Comparison of ENCODE assay signal across 10 cellular contexts in genomic region chr1:36481771-36482723, GRCh38. TPM values are rescaled to one million over a fixed set of nuclear protein-coding genes. Genes with fewer than 3 reads are reported as not detected.
DNase-seq lines count a peak whose midpoint lies in the region; ATAC-seq and TF ChIP-seq lines count a peak whose summit lies in the region.
"Had no signal": no experiment of that assay in that cellular context is flagged by ENCODE, and none has a peak within 500 bp of the region (broad histone marks: within the 10 kb centered on the region; RNA-seq: fewer than 3 reads in every experiment).

No MANE protein-coding gene starts in this region.

- peak overlapping the region; percentile 57 for H4K91ac ChIP-seq in neuronal stem cell (ENCODE audit: low read depth, low read length, poor library complexity)

- H3K9me3 ChIP-seq in Caco-2 (no peaks in the 10 kb centered on the region), Panc1 (ENCODE audit: control insufficient read depth, insufficient read depth, low read depth, low read length) (no peaks in the 10 kb centered on the region), fibroblast of lung (ENCODE audit: control insufficient read depth, insufficient read depth, low read depth, low read length) (no peaks in the 10 kb centered on the region), neuronal stem cell (replicated peaks in 1 of 2; ENCODE audit: control insufficient read depth in 2 of 2, insufficient read depth in 1 of 2, low read depth in 1 of 2, low read length in 2 of 2) (no peaks in the 10 kb centered on the region)

- POLR2A ChIA-PET in Caco-2 (lab: Charles Lee) (no interaction called here), Panc1 (lab: Charles Lee) (interaction anchor here (0.7 kb wide), 1 partner anchor 12 kb away, joined by 5 read pairs; no protein-coding TSS in a partner anchor)

- ATAC-seq in Panc1 (peak; percentile 66), HG02571 (IDR thresholded peaks at IDR 0.05; ENCODE audit: unreplicated experiment) (no peak), GM21360 (IDR thresholded peaks at IDR 0.05; ENCODE audit: unreplicated experiment) (no peak), GM19023 (IDR thresholded peaks at IDR 0.05; ENCODE audit: unreplicated experiment) (no peak)
- ATAC-seq: left colon had no signal

- no peak overlapping the region for H2BK12ac ChIP-seq in neuronal stem cell (ENCODE audit: low read length)

- H2AK5ac ChIP-seq in neuronal stem cell (ENCODE audit: low read depth, low read length): no peak overlapping the region

- in situ Hi-C loops in Panc1 (cut with HindIII; ENCODE audit: low pct_unique_long_range_greater_than_20kb, low sequenced_read_pairs): no loop called here

- CTCF ChIA-PET in Caco-2 (lab: Charles Lee): interaction anchor here (0.6 to 0.8 kb wide), 2 partner anchors 31 to 397 kb away, joined by 3 read pairs; partner anchors contain the start of gene OSCP1
- CTCF ChIA-PET in Panc1 (lab: Charles Lee): no interaction called here

- H3K4me1 Mint-ChIP-seq in Caco-2 (ENCODE audit: low read depth, unreplicated experiment): peaks cover 10% of the 10 kb centered on the region

- no TSS peak for BruUV-seq in Caco-2 (replicated peaks; lab: Mats Ljungman, UMichigan)
- no TSS peak for BruUV-seq in Panc1 (replicated peaks; lab: Mats Ljungman, UMichigan)

- intact Hi-C loops in Caco-2 (cut with micrococcal nuclease; ENCODE audit: unreplicated experiment) (no loop called here), Panc1 (cut with micrococcal nuclease; ENCODE audit: unreplicated experiment) (no loop called here)

- H3K4me2 ChIP-seq in fibroblast of lung (ENCODE audit: extremely low read depth, insufficient read depth, low read length) (peak overlapping the region; percentile 5), neuronal stem cell (ENCODE audit: insufficient read depth, low read length, poor library complexity, severe bottlenecking) (no peak overlapping the region)

- peak overlapping the region; percentile 93 for H3K18ac ChIP-seq in neuronal stem cell (ENCODE audit: low read length)

- H2AFZ ChIP-seq in fibroblast of lung (ENCODE audit: low read length): no peak overlapping the region
- H2AFZ ChIP-seq in neuronal stem cell (ENCODE audit: low read length): peak overlapping the region; percentile 80

- peak overlapping the region; percentile 49 for H3K4me3 Mint-ChIP-seq in Caco-2 (ENCODE audit: unreplicated experiment)

- TF ChIP-seq CTCF in Caco-2 (IDR thresholded peaks at IDR 0.05; ENCODE audit: insufficient read depth in 1 of 2, low read depth in 1 of 2, low read length in 1 of 2, severe bottlenecking in 1 of 2, unreplicated experiment in 1 of 2) (no peak), Panc1 (IDR thresholded peaks at IDR 0.05) (no peak), fibroblast of lung (conservative IDR thresholded peaks at IDR 0.05 in 1 of 2, IDR thresholded peaks at IDR 0.05 in 1 of 2; ENCODE audit: low read depth in 1 of 2, low read length in 2 of 2) (no peak)

- no peak overlapping the region for H4K8ac ChIP-seq in neuronal stem cell (ENCODE audit: low read depth, low read length)

- H3K27ac ChIP-seq in Panc1 (ENCODE audit: low read length) (no peak overlapping the region), fibroblast of lung (ENCODE audit: insufficient read depth, low read length) (no peak overlapping the region), neuronal stem cell (replicated peaks; ENCODE audit: low read length) (no peak overlapping the region)

- H3K23ac ChIP-seq in neuronal stem cell (ENCODE audit: low read depth, low read length, poor library complexity): peak overlapping the region; percentile 12

- no peak overlapping the region for H3K14ac ChIP-seq in neuronal stem cell (ENCODE audit: low read length)

- H3K36me3 Mint-ChIP-seq in Caco-2 (ENCODE audit: insufficient read depth, unreplicated experiment): peaks cover 4% of the 10 kb centered on the region

- H3K4me1 ChIP-seq in Caco-2: peaks cover 15% of the 10 kb centered on the region
- no peaks in the 10 kb centered on the region for H3K4me1 ChIP-seq in Panc1 (ENCODE audit: control insufficient read depth, insufficient read depth, low read length)
- no peaks in the 10 kb centered on the region for H3K4me1 ChIP-seq in fibroblast of lung (ENCODE audit: control insufficient read depth, extremely low read depth, insufficient read depth, low read length)
- peaks cover 5 to 14% of the 10 kb centered on the region in 2 donors for H3K4me1 ChIP-seq in neuronal stem cell (ENCODE audit: control insufficient read depth in 2 of 2, insufficient read depth in 1 of 2, low read depth in 1 of 2, low read length in 2 of 2)

- DNase-seq in Caco-2 (no peak), Panc1 (ENCODE audit: low read depth, low spot score) (no peak), fibroblast of lung (ENCODE audit: low read depth in 2 of 2) (no peak), neuronal stem cell (ENCODE audit: low spot score) (no peak), NCI-H1092 (lab: John Stamatoyannopoulos, UW) (no peak)
- DNase-seq: left colon had no signal

- no peak overlapping the region for H2BK5ac ChIP-seq in neuronal stem cell (ENCODE audit: low read length)

- H3K4me3 ChIP-seq in Caco-2 (ENCODE audit: low read depth, low read length) (no peak overlapping the region), Panc1 (ENCODE audit: low read depth in 2 of 2, low read length in 2 of 2) (no peak overlapping the region), fibroblast of lung (replicated peaks in 1 of 4; ENCODE audit: control extremely low read depth in 1 of 4, insufficient read depth in 1 of 4, low read depth in 3 of 4, low read length in 4 of 4) (no peak overlapping the region), neuronal stem cell (ENCODE audit: low read length in 2 of 2) (no peak overlapping the region)

- H3K9ac ChIP-seq in fibroblast of lung (ENCODE audit: insufficient read depth, low read length) (no peak overlapping the region), neuronal stem cell (ENCODE audit: low read depth, low read length, poor library complexity) (no peak overlapping the region)

- H3K79me1 ChIP-seq in neuronal stem cell (ENCODE audit: low read depth, low read length): no peaks in the 10 kb centered on the region

- H3K27me3 ChIP-seq in Caco-2 (replicated peaks; ENCODE audit: control insufficient read depth, insufficient read depth, low read length): no peaks in the 10 kb centered on the region
- H3K27me3 ChIP-seq in Panc1 (ENCODE audit: control insufficient read depth, insufficient read depth, low read length): no peaks in the 10 kb centered on the region
- peaks cover 12% of the 10 kb centered on the region for H3K27me3 ChIP-seq in fibroblast of lung (ENCODE audit: control insufficient read depth, insufficient read depth, low read length)
- peaks cover 0 to 20% (median 0%) of the 10 kb centered on the region in 3 experiments for H3K27me3 ChIP-seq in neuronal stem cell (ENCODE audit: control insufficient read depth in 3 of 3, insufficient read depth in 3 of 3, low read depth in 1 of 3, low read length in 3 of 3)

- H3K9me3 Mint-ChIP-seq in Caco-2 (ENCODE audit: unreplicated experiment): no peaks in the 10 kb centered on the region

- H3K79me2 ChIP-seq in fibroblast of lung (ENCODE audit: control insufficient read depth, insufficient read depth, low read length): no peaks in the 10 kb centered on the region

- no peaks in the 10 kb centered on the region for H3K27me3 Mint-ChIP-seq in Caco-2 (ENCODE audit: insufficient read depth, unreplicated experiment)

- H4K20me1 ChIP-seq in fibroblast of lung (ENCODE audit: control insufficient read depth, extremely low read depth, insufficient read depth, low read length): no peaks in the 10 kb centered on the region

- H2BK120ac ChIP-seq in neuronal stem cell (ENCODE audit: low read depth, low read length): peak overlapping the region; percentile 64

- WGBS in neuronal stem cell (ENCODE audit: extremely low coverage in 2 of 2, insufficient read length in 2 of 2, insufficient replicate concordance in 1 of 2), 2 donors: 100% methylated on average over 1 of the region's 26 CpGs; no CpG with 5 or more reads in 1 of the 2 donors

- no peaks in the 10 kb centered on the region for H3K36me3 ChIP-seq in Caco-2 (ENCODE audit: control insufficient read depth, insufficient read depth, low read length)
- no peaks in the 10 kb centered on the region for H3K36me3 ChIP-seq in Panc1 (ENCODE audit: control insufficient read depth, insufficient read depth, low read length)
- H3K36me3 ChIP-seq in fibroblast of lung (ENCODE audit: control insufficient read depth, insufficient read depth, low read length): no peaks in the 10 kb centered on the region
- no peaks in the 10 kb centered on the region for H3K36me3 ChIP-seq in neuronal stem cell (replicated peaks in 1 of 2; ENCODE audit: control insufficient read depth in 2 of 2, insufficient read depth in 2 of 2, low read length in 2 of 2)

- peak overlapping the region; percentile 67 for H3K27ac Mint-ChIP-seq in Caco-2 (ENCODE audit: unreplicated experiment)

- H2BK15ac ChIP-seq in neuronal stem cell (ENCODE audit: low read length): no peak overlapping the region

- no peak overlapping the region for H3K4ac ChIP-seq in neuronal stem cell (ENCODE audit: low read length)

RNA-seq across cellular contexts. Expression of gene CSF3R, which starts 0.7 kb away (rescaled TPM):
- 1.3 and 1.4 TPM in 2 replicates for total RNA-seq in Caco-2 (2022)
- total RNA-seq in Panc1 (2021; ENCODE audit: unreplicated experiment): 0.31 TPM
- polyA plus RNA-seq in Panc1 (2012; ENCODE audit: insufficient read length): not detected
- under 0.01 and 0.51 TPM in 2 replicates for total RNA-seq in fibroblast of lung
- polyA plus RNA-seq in fibroblast of lung: not detected in 2 replicates
- not detected in 2 replicates for polyA plus RNA-seq in fibroblast of lung (2012)
- not detected in 2 replicates for polyA minus RNA-seq in fibroblast of lung (ENCODE audit: low replicate concordance)
- polyA plus RNA-seq in neuronal stem cell (2013, experiment 1 of 2): 0.20 TPM
- 0.11 TPM for polyA plus RNA-seq in neuronal stem cell (2013, experiment 2 of 2)
- total RNA-seq: RPMI7951 had no signal

RNA-seq across cellular contexts. Expression of gene MRPS15, which starts 17.9 kb away (rescaled TPM):
- total RNA-seq in Caco-2 (2022) (70.2 and 77.0 TPM in 2 replicates), Panc1 (2021; ENCODE audit: unreplicated experiment) (113 TPM), fibroblast of lung (75.0 and 75.5 TPM in 2 replicates)
- polyA plus RNA-seq in Panc1 (2012; ENCODE audit: insufficient read length): 87.2 TPM
- 99.1 and 112 TPM in 2 replicates for polyA plus RNA-seq in fibroblast of lung
- 87.3 and 99.7 TPM in 2 replicates for polyA plus RNA-seq in fibroblast of lung (2012)
- polyA minus RNA-seq in fibroblast of lung (ENCODE audit: low replicate concordance): 3.8 and 13.7 TPM in 2 replicates
- polyA plus RNA-seq in neuronal stem cell (2013, experiment 1 of 2): 128 TPM
- polyA plus RNA-seq in neuronal stem cell (2013, experiment 2 of 2): 126 TPM

RNA-seq across cellular contexts. Expression of gene OSCP1, which starts 31.8 kb away (rescaled TPM):
- total RNA-seq in Caco-2 (2022): 0.51 and 0.91 TPM in 2 replicates
- total RNA-seq in Panc1 (2021; ENCODE audit: unreplicated experiment): 5.5 TPM
- polyA plus RNA-seq in Panc1 (2012; ENCODE audit: insufficient read length): 7.3 TPM
- total RNA-seq in fibroblast of lung: 8.7 and 10.7 TPM in 2 replicates
- polyA plus RNA-seq in fibroblast of lung: 6.1 and 6.5 TPM in 2 replicates
- 6.6 and 6.7 TPM in 2 replicates for polyA plus RNA-seq in fibroblast of lung (2012)
- polyA minus RNA-seq in fibroblast of lung (ENCODE audit: low replicate concordance): 0.48 and 5.3 TPM in 2 replicates
- polyA plus RNA-seq in neuronal stem cell (2013, experiment 1 of 2): 7.2 TPM
- 7.9 TPM for polyA plus RNA-seq in neuronal stem cell (2013, experiment 2 of 2)
